15 cellular contexts compared by ENCODE assay signal in genomic region chr11:638616-639323, GRCh38. TPM values are rescaled to one million over a fixed set of nuclear protein-coding genes. Genes with fewer than 3 reads are reported as not detected.
A peak's percentile ranks its signal among the peaks of the same experiment; 100 is the strongest.
DNase-seq lines count a peak whose midpoint lies in the region; ATAC-seq and FAIRE-seq lines count a peak whose summit lies in the region.
"Had no signal": no experiment of that assay in that cellular context is flagged by ENCODE, and none has a peak within 500 bp of the region (broad histone marks: within the 10 kb centered on the region; RNA-seq: fewer than 3 reads in every experiment).

No MANE protein-coding gene starts in this region.

- no peak overlapping the region for H3K27ac Mint-ChIP-seq in activated naive CD8-positive, alpha-beta T cell treated with anti-CD3 and anti-CD28 coated beads for 36 hours
- no peak overlapping the region for H3K27ac Mint-ChIP-seq in stimulated activated effector memory CD8-positive, alpha-beta T cell treated with anti-CD3 and anti-CD28 coated beads, Interleukin-12 subunit alpha, Interleukin-12 subunit beta, amount 100 ng/mL, for 72 hours

- peaks cover 38% of the 10 kb centered on the region for H3K27me3 Mint-ChIP-seq in activated naive CD8-positive, alpha-beta T cell treated with anti-CD3 and anti-CD28 coated beads for 36 hours

- no peaks in the 10 kb centered on the region for H3K9me3 ChIP-seq in iPS-20b (ENCODE audit: insufficient read depth, low read depth, low read length)
- H3K9me3 ChIP-seq: uterus had no signal

- H3K27ac ChIP-seq in iPS-20b (ENCODE audit: low read length), result no peak overlapping the region
- H3K27ac ChIP-seq: uterus had no signal

- H3K4me1 Mint-ChIP-seq in activated naive CD8-positive, alpha-beta T cell treated with anti-CD3 and anti-CD28 coated beads for 36 hours, result peaks cover 10% of the 10 kb centered on the region
- H3K4me1 Mint-ChIP-seq in stimulated activated effector memory CD8-positive, alpha-beta T cell treated with anti-CD3 and anti-CD28 coated beads, Interleukin-12 subunit alpha, Interleukin-12 subunit beta, amount 100 ng/mL, for 72 hours, result peaks cover 13% of the 10 kb centered on the region

- H3K4me1 ChIP-seq in iPS-20b (ENCODE audit: insufficient read depth, low read length), result peaks cover 4% of the 10 kb centered on the region; the same call in 1 of the 2 replicates

- peak overlapping the region; percentile 62 for H3K4me3 ChIP-seq in iPS-20b (ENCODE audit: low read length)
- H3K4me3 ChIP-seq: uterus had no signal

- no peak for FAIRE-seq in urothelium cell line (lab: Jason Lieb, UNC)
- FAIRE-seq: keratinocyte had no signal

- no peaks in the 10 kb centered on the region for H3K9me3 Mint-ChIP-seq in activated naive CD8-positive, alpha-beta T cell treated with anti-CD3 and anti-CD28 coated beads for 36 hours
- H3K9me3 Mint-ChIP-seq in stimulated activated effector memory CD8-positive, alpha-beta T cell treated with anti-CD3 and anti-CD28 coated beads, Interleukin-12 subunit alpha, Interleukin-12 subunit beta, amount 100 ng/mL, for 72 hours, result no peaks in the 10 kb centered on the region

- no peak for ATAC-seq in stimulated activated effector memory CD8-positive, alpha-beta T cell treated with anti-CD3 and anti-CD28 coated beads, Interleukin-12 subunit alpha, Interleukin-12 subunit beta, amount 100 ng/mL, for 72 hours
- no peak for ATAC-seq in HG03139 (IDR thresholded peaks at IDR 0.05; ENCODE audit: unreplicated experiment)
- no peak for ATAC-seq in GM18498 (IDR thresholded peaks at IDR 0.05; ENCODE audit: unreplicated experiment)
- ATAC-seq: activated CD4-positive, CD25-positive, alpha-beta regulatory T cell treated with anti-CD3 and anti-CD28 coated beads, Interleukin-2, amount 50 U/mL, for 24 hours had no signal

- H3K27me3 ChIP-seq in iPS-20b (ENCODE audit: insufficient read depth, low read length), result peaks cover 70% of the 10 kb centered on the region
- H3K27me3 ChIP-seq: uterus had no signal

- peak overlapping the region; percentile 18 for H3K4me3 Mint-ChIP-seq in activated naive CD8-positive, alpha-beta T cell treated with anti-CD3 and anti-CD28 coated beads for 36 hours
- H3K4me3 Mint-ChIP-seq in stimulated activated effector memory CD8-positive, alpha-beta T cell treated with anti-CD3 and anti-CD28 coated beads, Interleukin-12 subunit alpha, Interleukin-12 subunit beta, amount 100 ng/mL, for 72 hours, result peak overlapping the region; percentile 11

- DNase-seq in activated naive CD4-positive, alpha-beta T cell treated with anti-CD3 and anti-CD28 coated beads, Interleukin-2, amount 50 U/mL, for 16 hours, result peak; percentile 11
- DNase-seq in activated naive CD4-positive, alpha-beta T cell treated with Interleukin-2 at 50 U/mL for 16 hours, result no peak
- no peak for DNase-seq in activated naive CD8-positive, alpha-beta T cell treated with anti-CD3 and anti-CD28 coated beads for 36 hours
- no peak for DNase-seq in stimulated activated effector memory CD8-positive, alpha-beta T cell treated with anti-CD3 and anti-CD28 coated beads, Interleukin-12 subunit alpha, Interleukin-12 subunit beta, amount 100 ng/mL, for 72 hours (ENCODE audit: low spot score in 2 of 2)
- DNase-seq in urothelium cell line (ENCODE audit: low spot score), result no peak
- DNase-seq: DND-41, GOT3, MM.1S had no signal

- H3K36me3 ChIP-seq in iPS-20b (ENCODE audit: insufficient read depth, low read depth, low read length), result no peaks in the 10 kb centered on the region
- H3K36me3 ChIP-seq: uterus had no signal

- H3K36me3 Mint-ChIP-seq in activated naive CD8-positive, alpha-beta T cell treated with anti-CD3 and anti-CD28 coated beads for 36 hours, result peaks cover 2% of the 10 kb centered on the region
- peaks cover 28% of the 10 kb centered on the region for H3K36me3 Mint-ChIP-seq in stimulated activated effector memory CD8-positive, alpha-beta T cell treated with anti-CD3 and anti-CD28 coated beads, Interleukin-12 subunit alpha, Interleukin-12 subunit beta, amount 100 ng/mL, for 72 hours

- H3K9ac ChIP-seq in iPS-20b (ENCODE audit: low read depth, low read length), result peak overlapping the region; percentile 12; the same call in 1 of the 2 replicates

RNA-seq across cellular contexts. Expression of gene DRD4, which starts 1.7 kb away (rescaled TPM):
- under 1 TPM; 0.26 to 0.37 TPM for total RNA-seq in activated naive CD8-positive, alpha-beta T cell treated with anti-CD3 and anti-CD28 coated beads for 36 hours

RNA-seq across cellular contexts. Expression of gene SCT, which starts 11.8 kb away (rescaled TPM):
- not detected for total RNA-seq in activated naive CD8-positive, alpha-beta T cell treated with anti-CD3 and anti-CD28 coated beads for 36 hours
- total RNA-seq: fibroblast of lung, uterus had no signal

RNA-seq across cellular contexts. Expression of gene CDHR5, which starts 14.0 kb away (rescaled TPM):
- not detected for total RNA-seq in activated naive CD8-positive, alpha-beta T cell treated with anti-CD3 and anti-CD28 coated beads for 36 hours
- total RNA-seq: fibroblast of lung had no signal

RNA-seq across cellular contexts. Expression of gene IRF7, which starts 23.0 kb away (rescaled TPM):
- 10 to 100 TPM; 60.6 to 61.2 TPM for total RNA-seq in activated naive CD8-positive, alpha-beta T cell treated with anti-CD3 and anti-CD28 coated beads for 36 hours

RNA-seq across cellular contexts. Expression of gene DEAF1, which starts 56.3 kb away (rescaled TPM):
- 10 to 100 TPM; 46.1 to 49.7 TPM for total RNA-seq in activated naive CD8-positive, alpha-beta T cell treated with anti-CD3 and anti-CD28 coated beads for 36 hours
